In the genomic region with DNA sequence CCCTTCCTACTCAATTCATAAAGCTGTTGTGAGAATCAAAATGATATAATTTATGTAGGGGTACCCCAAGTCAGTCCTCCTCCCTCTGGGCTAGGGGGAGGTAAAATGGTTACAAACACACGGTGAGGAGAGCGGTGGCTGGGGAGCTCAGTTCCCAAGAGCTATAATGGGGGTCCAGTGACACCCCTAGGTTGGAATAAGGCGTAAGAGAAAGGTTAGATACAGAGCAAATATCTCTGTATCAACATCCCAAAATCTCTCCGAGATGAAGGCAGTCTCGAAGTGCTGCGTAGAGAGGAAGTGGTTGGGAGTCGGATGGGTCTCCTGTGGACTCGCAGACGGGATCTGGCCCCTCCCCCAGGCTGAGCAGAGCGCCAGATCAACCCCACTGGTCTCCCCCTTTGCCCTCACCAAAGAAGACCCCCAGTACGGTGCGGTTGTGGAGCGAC, we compare ENCODE assay signal across 12 cellular contexts. TPM values are rescaled to one million over a fixed set of nuclear protein-coding genes. Genes with fewer than 3 reads are reported as not detected.
DNase-seq lines count a peak whose midpoint lies in the region; ATAC-seq and TF ChIP-seq lines count a peak whose summit lies in the region.
"Had no signal": no experiment of that assay in that cellular context is flagged by ENCODE, and none has a peak within 500 bp of the region (broad histone marks: within the 10 kb centered on the region; RNA-seq: fewer than 3 reads in every experiment).

No MANE protein-coding gene starts in this region.

- no peaks in the 10 kb centered on the region for H3K36me3 Mint-ChIP-seq in CD4-positive, CD25-positive, alpha-beta regulatory T cell
- peaks cover 0 to 2% (median 0%) of the 10 kb centered on the region in 3 donors for H3K36me3 Mint-ChIP-seq in naive thymus-derived CD8-positive, alpha-beta T cell

- no peak overlapping the region for H3K27ac Mint-ChIP-seq in CD4-positive, CD25-positive, alpha-beta regulatory T cell
- H3K27ac Mint-ChIP-seq in naive thymus-derived CD8-positive, alpha-beta T cell = peak overlapping the region in 4 of 10 donors; percentile 14 to 57 (median 41)

- peaks cover 0 to 3% (median 0%) of the 10 kb centered on the region in 7 donors for H3K9me3 Mint-ChIP-seq in CD4-positive, CD25-positive, alpha-beta regulatory T cell
- peaks cover 0 to 2% (median 0%) of the 10 kb centered on the region in 9 donors for H3K9me3 Mint-ChIP-seq in naive thymus-derived CD8-positive, alpha-beta T cell

- no peak overlapping the region for H3K4me3 ChIP-seq in CD4-positive, CD25-positive, alpha-beta regulatory T cell (ENCODE audit: low read depth, low read length)
- H3K4me3 ChIP-seq in HUES48 (ENCODE audit: low read depth, low read length) (peak overlapping the region; percentile 37; the same call in 1 of the 2 replicates), colonic mucosa (peak overlapping the region; percentile 48)
- H3K4me3 ChIP-seq: upper lobe of right lung had no signal

- peaks cover 78% of the 10 kb centered on the region for H3K27me3 Mint-ChIP-seq in CD4-positive, CD25-positive, alpha-beta regulatory T cell
- H3K27me3 Mint-ChIP-seq in naive thymus-derived CD8-positive, alpha-beta T cell = peaks cover 40 to 84% (median 66%) of the 10 kb centered on the region in 5 donors

- H3K4me1 Mint-ChIP-seq in CD4-positive, CD25-positive, alpha-beta regulatory T cell = peaks cover 4 to 43% (median 10%) of the 10 kb centered on the region in 4 donors
- H3K4me1 Mint-ChIP-seq in naive thymus-derived CD8-positive, alpha-beta T cell = peaks cover 19 to 52% (median 44%) of the 10 kb centered on the region in 4 donors

- H3K27me3 ChIP-seq in CD4-positive, CD25-positive, alpha-beta regulatory T cell (ENCODE audit: control insufficient read depth, insufficient read depth, low read length) = peaks cover 24% of the 10 kb centered on the region
- H3K27me3 ChIP-seq in HUES48 (ENCODE audit: control insufficient read depth, insufficient read depth, low read length) (peaks cover 89% of the 10 kb centered on the region), colonic mucosa (peaks cover 52% of the 10 kb centered on the region)

- TF ChIP-seq CTCF in colonic mucosa (IDR thresholded peaks at IDR 0.05) = no peak

- H3K27ac ChIP-seq in CD4-positive, CD25-positive, alpha-beta regulatory T cell (ENCODE audit: insufficient read depth, low read length, poor library complexity, severe bottlenecking) = no peak overlapping the region
- H3K27ac ChIP-seq in HUES48 (ENCODE audit: low read depth, low read length) (no peak overlapping the region), colonic mucosa (no peak overlapping the region)
- H3K27ac ChIP-seq: upper lobe of right lung had no signal

- POLR2A ChIA-PET in naive thymus-derived CD8-positive, alpha-beta T cell (lab: Charles Lee) = no interaction called here

- H3K4me1 ChIP-seq in CD4-positive, CD25-positive, alpha-beta regulatory T cell (ENCODE audit: control insufficient read depth, insufficient read depth, low read length, poor library complexity, severe bottlenecking) = peaks cover 34% of the 10 kb centered on the region
- H3K4me1 ChIP-seq in HUES48 (ENCODE audit: control insufficient read depth, insufficient read depth, low read length) (peaks cover 28% of the 10 kb centered on the region), colonic mucosa (no peaks in the 10 kb centered on the region)

- ATAC-seq in CD4-positive, CD25-positive, alpha-beta regulatory T cell (ENCODE audit: low read depth in 2 of 2) = no peak
- ATAC-seq in naive thymus-derived CD8-positive, alpha-beta T cell = peak in 1 of 2 donors; percentile 7

- H3K4me3 Mint-ChIP-seq in CD4-positive, CD25-positive, alpha-beta regulatory T cell = peak overlapping the region; percentile 5 to 61 (median 21)
- peak overlapping the region; percentile 16 to 82 (median 62) for H3K4me3 Mint-ChIP-seq in naive thymus-derived CD8-positive, alpha-beta T cell

- no peaks in the 10 kb centered on the region for H3K9me3 ChIP-seq in CD4-positive, CD25-positive, alpha-beta regulatory T cell (ENCODE audit: control insufficient read depth in 2 of 2, low read length in 2 of 2)
- H3K9me3 ChIP-seq in HUES48 (ENCODE audit: control insufficient read depth, insufficient read depth, low read length) (no peaks in the 10 kb centered on the region), colonic mucosa (no peaks in the 10 kb centered on the region)
- H3K9me3 ChIP-seq: upper lobe of right lung had no signal

- intact Hi-C loops in colonic mucosa (cut with DNase I) = no loop called here

- H3K9ac ChIP-seq in HUES48 (ENCODE audit: low read depth, low read length) (no peak overlapping the region), colonic mucosa (ENCODE audit: low read depth in 2 of 2, low read length in 2 of 2) (no peak overlapping the region)

- DNase-seq in CD4-positive, CD25-positive, alpha-beta regulatory T cell = no peak
- DNase-seq in colonic mucosa (no peak), A172 (ENCODE audit: low spot score) (no peak), NCI-H146 treated with DMSO at 0.1 percent for 48 hours (lab: John Stamatoyannopoulos, UW; ENCODE audit: unreplicated experiment) (no peak), islet precursor cell (no peak), GM19238 (ENCODE audit: insufficient read length, low spot score) (no peak)
- no peak for DNase-seq in naive thymus-derived CD8-positive, alpha-beta T cell
- DNase-seq: NCI-H526 treated with DMSO at 0.1 percent for 48 hours, nucleus accumbens had no signal

- H3K36me3 ChIP-seq in CD4-positive, CD25-positive, alpha-beta regulatory T cell (ENCODE audit: control insufficient read depth, insufficient read depth, low read length) = no peaks in the 10 kb centered on the region
- no peaks in the 10 kb centered on the region for H3K36me3 ChIP-seq in HUES48 (ENCODE audit: control insufficient read depth, insufficient read depth, low read length)
- H3K36me3 ChIP-seq in colonic mucosa = no peaks in the 10 kb centered on the region
- H3K36me3 ChIP-seq: upper lobe of right lung had no signal

RNA-seq across cellular contexts. Expression of a gene that starts 1.8 kb away (rescaled TPM):
- not detected for total RNA-seq in CD4-positive, CD25-positive, alpha-beta regulatory T cell
- polyA plus RNA-seq in CD4-positive, CD25-positive, alpha-beta regulatory T cell = not detected
- 100 to 1,000 TPM in 1 of 2 donors, 10 to 100 TPM in 1; 40.0 to 111 TPM for total RNA-seq in colonic mucosa
- not detected for total RNA-seq in naive thymus-derived CD8-positive, alpha-beta T cell
- not detected for polyA plus RNA-seq in naive thymus-derived CD8-positive, alpha-beta T cell
- total RNA-seq in A172 (2014; rRNA removed; shearing (Covaris generic)) = 0.17 TPM in 1 of 2 replicates, not detected in the other
- total RNA-seq: dermis microvascular lymphatic vessel endothelial cell had no signal

RNA-seq across cellular contexts. Expression of a gene that starts 2.0 kb away (rescaled TPM):
- not detected for total RNA-seq in CD4-positive, CD25-positive, alpha-beta regulatory T cell
- polyA plus RNA-seq in CD4-positive, CD25-positive, alpha-beta regulatory T cell = not detected
- total RNA-seq in colonic mucosa = 10 to 100 TPM; 30.2 to 48.5 TPM
- total RNA-seq in naive thymus-derived CD8-positive, alpha-beta T cell = not detected
- not detected for polyA plus RNA-seq in naive thymus-derived CD8-positive, alpha-beta T cell
- not detected in 2 replicates for total RNA-seq in A172 (2014; rRNA removed; shearing (Covaris generic))
- total RNA-seq: dermis microvascular lymphatic vessel endothelial cell, upper lobe of right lung had no signal

RNA-seq across cellular contexts. Expression of a gene that starts 17.5 kb away (rescaled TPM):
- not detected for total RNA-seq in CD4-positive, CD25-positive, alpha-beta regulatory T cell
- not detected for polyA plus RNA-seq in CD4-positive, CD25-positive, alpha-beta regulatory T cell
- total RNA-seq in colonic mucosa = 1 to 10 TPM in 1 of 2 donors, under 1 TPM in 1; 0.88 to 1.3 TPM
- total RNA-seq in naive thymus-derived CD8-positive, alpha-beta T cell = under 1 TPM; 0.77 to 0.81 TPM
- polyA plus RNA-seq in naive thymus-derived CD8-positive, alpha-beta T cell = under 1 TPM in 1 of 3 donors, not detected in 2; 0.26 TPM
- not detected in 2 replicates for total RNA-seq in A172 (2014; rRNA removed; shearing (Covaris generic))
- total RNA-seq: dermis microvascular lymphatic vessel endothelial cell had no signal

RNA-seq across cellular contexts. Expression of a gene that starts 17.6 kb away (rescaled TPM):
- not detected for total RNA-seq in CD4-positive, CD25-positive, alpha-beta regulatory T cell
- 1 to 10 TPM in 3 of 4 donors, under 1 TPM in 1; 0.72 to 1.6 (median 1.2) TPM for polyA plus RNA-seq in CD4-positive, CD25-positive, alpha-beta regulatory T cell
- total RNA-seq in colonic mucosa = under 1 TPM; 0.45 to 0.96 TPM
- not detected for total RNA-seq in naive thymus-derived CD8-positive, alpha-beta T cell
- 1 to 10 TPM in 1 of 3 donors, under 1 TPM in 2; 0.35 to 3.7 (median 0.40) TPM for polyA plus RNA-seq in naive thymus-derived CD8-positive, alpha-beta T cell
- not detected in 2 replicates for total RNA-seq in A172 (2014; rRNA removed; shearing (Covaris generic))
- total RNA-seq: dermis microvascular lymphatic vessel endothelial cell had no signal

Comparison
In these comparisons a context has a peak if more than half of its experiments do, and no peak if none do; other contexts are left out.
1. RNA of a gene that starts 1.8 kb away (total RNA-seq): 40.0 to 111 TPM in colonic mucosa; 0.17 TPM in A172, not detected in naive thymus-derived CD8-positive, alpha-beta T cell and not detected in CD4-positive, CD25-positive, alpha-beta regulatory T cell (single experiment); every median in the first group is over 10 times any median in the second.
2. RNA of a gene that starts 2.0 kb away (total RNA-seq): 30.2 to 48.5 TPM in colonic mucosa; not detected in CD4-positive, CD25-positive, alpha-beta regulatory T cell (single experiment), not detected in naive thymus-derived CD8-positive, alpha-beta T cell and not detected in A172; every median in the first group is over 10 times any median in the second.